In genomic region chrX:107826286-107827136, GRCh38 we compare ENCODE assay signal across 8 cellular contexts. TPM values are rescaled to one million over a fixed set of nuclear protein-coding genes. Genes with fewer than 3 reads are reported as not detected.
DNase-seq lines count a peak whose midpoint lies in the region; ATAC-seq and TF ChIP-seq lines count a peak whose summit lies in the region.

No MANE protein-coding gene starts in this region.

- H3K4me3 ChIP-seq in skeletal muscle tissue (ENCODE audit: low read length in 3 of 3): peak overlapping the region; percentile 57 to 76 (median 66)

- no peaks in the 10 kb centered on the region for H3K36me3 ChIP-seq in skeletal muscle tissue (ENCODE audit: control insufficient read depth in 3 of 3, insufficient read depth in 3 of 3, low read length in 3 of 3)

- H3K9me3 ChIP-seq in skeletal muscle tissue (ENCODE audit: control insufficient read depth in 3 of 3, low read length in 3 of 3): no peaks in the 10 kb centered on the region

- peaks cover 21% of the 10 kb centered on the region for H3K27me3 Mint-ChIP-seq in brain

- no peaks in the 10 kb centered on the region for H3K36me3 Mint-ChIP-seq in brain

- H3K4me3 Mint-ChIP-seq in brain: peak overlapping the region; percentile 61 to 89 (median 80)

- H3K27me3 ChIP-seq in skeletal muscle tissue (ENCODE audit: control insufficient read depth in 3 of 3, insufficient read depth in 3 of 3, low read length in 3 of 3): no peaks in the 10 kb centered on the region

- peak overlapping the region; percentile 66 to 85 (median 74) for H3K9ac ChIP-seq in skeletal muscle tissue (ENCODE audit: low read depth in 1 of 3, low read length in 3 of 3)

- peak overlapping the region; percentile 68 for H3K27ac ChIP-seq in skeletal muscle tissue (ENCODE audit: low read depth, low read length)

- H3K9me3 Mint-ChIP-seq in brain: peaks cover 0 to 3% (median 1%) of the 10 kb centered on the region in 5 experiments

- ATAC-seq in GM18907 (IDR thresholded peaks at IDR 0.05; ENCODE audit: unreplicated experiment) (peak; percentile 49), HG03460 (IDR thresholded peaks at IDR 0.05; ENCODE audit: unreplicated experiment) (peak; percentile 50)

- H3K4me1 Mint-ChIP-seq in brain: peaks cover 31% of the 10 kb centered on the region

- peak overlapping the region in 3 of 5 experiments; percentile 56 to 82 (median 75) for H3K27ac Mint-ChIP-seq in brain

- no peak for TF ChIP-seq CTCF in brain (conservative IDR thresholded peaks at IDR 0.05)

- peak; percentile 13 for DNase-seq in 8988T
- DNase-seq in T-helper 1 cell: peak; percentile 5 to 24 (median 17)
- DNase-seq in iPS-NIHi11 (ENCODE audit: low spot score): peak; percentile 45
- DNase-seq in GM19240 (ENCODE audit: insufficient read length, low spot score): no peak

- peaks cover 4 to 7% (median 7%) of the 10 kb centered on the region in 3 donors for H3K4me1 ChIP-seq in skeletal muscle tissue (ENCODE audit: control insufficient read depth in 3 of 3, insufficient read depth in 3 of 3, low read length in 3 of 3)

RNA-seq across cellular contexts. Expression of gene MID2, which starts 0.8 kb away (rescaled TPM):
- 1.6 TPM for polyA plus RNA-seq in brain (ENCODE audit: insufficient read depth, low read depth, low replicate concordance)
- total RNA-seq in skeletal muscle tissue: 17.7 TPM

RNA-seq across cellular contexts. Expression of gene NCBP2L, which starts 49.0 kb away (rescaled TPM):
- polyA plus RNA-seq in brain (ENCODE audit: insufficient read depth, low read depth, low replicate concordance): not detected
- total RNA-seq in skeletal muscle tissue: 1.0 TPM

RNA-seq across cellular contexts. Expression of gene TSC22D3, which starts 50.9 kb away (rescaled TPM):
- 44.9 TPM for polyA plus RNA-seq in brain (ENCODE audit: insufficient read depth, low read depth, low replicate concordance)
- 30.3 TPM for total RNA-seq in skeletal muscle tissue
